Comparison of ENCODE assay signal across 1 cellular context in the genomic region with DNA sequence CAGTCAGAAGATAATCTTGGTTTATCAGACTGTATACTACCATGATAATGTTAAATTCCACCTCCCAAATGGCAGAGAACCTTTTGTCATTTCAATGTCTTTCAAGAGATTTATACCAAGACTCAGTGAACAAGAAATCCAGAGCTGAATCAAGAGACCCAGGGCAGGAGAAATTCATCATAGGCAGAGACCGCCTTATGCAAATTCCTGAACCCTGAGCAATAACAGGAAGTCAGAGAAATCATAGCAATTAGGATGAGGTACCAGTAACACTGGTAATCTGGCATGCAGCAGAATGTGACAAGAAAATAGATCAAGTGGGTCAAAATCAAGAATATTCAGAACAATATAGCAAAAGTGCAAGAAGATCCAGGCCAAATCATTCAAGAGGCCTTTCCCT.
TF ChIP-seq lines count a peak whose summit lies in the region.

No MANE protein-coding gene starts in this region.

TF ChIP-seq in GM23338, 12 proteins besides CTCF, POLR2A, EP300 and RAD21 (continued from another document):
- TF ChIP-seq, protein P1, sequence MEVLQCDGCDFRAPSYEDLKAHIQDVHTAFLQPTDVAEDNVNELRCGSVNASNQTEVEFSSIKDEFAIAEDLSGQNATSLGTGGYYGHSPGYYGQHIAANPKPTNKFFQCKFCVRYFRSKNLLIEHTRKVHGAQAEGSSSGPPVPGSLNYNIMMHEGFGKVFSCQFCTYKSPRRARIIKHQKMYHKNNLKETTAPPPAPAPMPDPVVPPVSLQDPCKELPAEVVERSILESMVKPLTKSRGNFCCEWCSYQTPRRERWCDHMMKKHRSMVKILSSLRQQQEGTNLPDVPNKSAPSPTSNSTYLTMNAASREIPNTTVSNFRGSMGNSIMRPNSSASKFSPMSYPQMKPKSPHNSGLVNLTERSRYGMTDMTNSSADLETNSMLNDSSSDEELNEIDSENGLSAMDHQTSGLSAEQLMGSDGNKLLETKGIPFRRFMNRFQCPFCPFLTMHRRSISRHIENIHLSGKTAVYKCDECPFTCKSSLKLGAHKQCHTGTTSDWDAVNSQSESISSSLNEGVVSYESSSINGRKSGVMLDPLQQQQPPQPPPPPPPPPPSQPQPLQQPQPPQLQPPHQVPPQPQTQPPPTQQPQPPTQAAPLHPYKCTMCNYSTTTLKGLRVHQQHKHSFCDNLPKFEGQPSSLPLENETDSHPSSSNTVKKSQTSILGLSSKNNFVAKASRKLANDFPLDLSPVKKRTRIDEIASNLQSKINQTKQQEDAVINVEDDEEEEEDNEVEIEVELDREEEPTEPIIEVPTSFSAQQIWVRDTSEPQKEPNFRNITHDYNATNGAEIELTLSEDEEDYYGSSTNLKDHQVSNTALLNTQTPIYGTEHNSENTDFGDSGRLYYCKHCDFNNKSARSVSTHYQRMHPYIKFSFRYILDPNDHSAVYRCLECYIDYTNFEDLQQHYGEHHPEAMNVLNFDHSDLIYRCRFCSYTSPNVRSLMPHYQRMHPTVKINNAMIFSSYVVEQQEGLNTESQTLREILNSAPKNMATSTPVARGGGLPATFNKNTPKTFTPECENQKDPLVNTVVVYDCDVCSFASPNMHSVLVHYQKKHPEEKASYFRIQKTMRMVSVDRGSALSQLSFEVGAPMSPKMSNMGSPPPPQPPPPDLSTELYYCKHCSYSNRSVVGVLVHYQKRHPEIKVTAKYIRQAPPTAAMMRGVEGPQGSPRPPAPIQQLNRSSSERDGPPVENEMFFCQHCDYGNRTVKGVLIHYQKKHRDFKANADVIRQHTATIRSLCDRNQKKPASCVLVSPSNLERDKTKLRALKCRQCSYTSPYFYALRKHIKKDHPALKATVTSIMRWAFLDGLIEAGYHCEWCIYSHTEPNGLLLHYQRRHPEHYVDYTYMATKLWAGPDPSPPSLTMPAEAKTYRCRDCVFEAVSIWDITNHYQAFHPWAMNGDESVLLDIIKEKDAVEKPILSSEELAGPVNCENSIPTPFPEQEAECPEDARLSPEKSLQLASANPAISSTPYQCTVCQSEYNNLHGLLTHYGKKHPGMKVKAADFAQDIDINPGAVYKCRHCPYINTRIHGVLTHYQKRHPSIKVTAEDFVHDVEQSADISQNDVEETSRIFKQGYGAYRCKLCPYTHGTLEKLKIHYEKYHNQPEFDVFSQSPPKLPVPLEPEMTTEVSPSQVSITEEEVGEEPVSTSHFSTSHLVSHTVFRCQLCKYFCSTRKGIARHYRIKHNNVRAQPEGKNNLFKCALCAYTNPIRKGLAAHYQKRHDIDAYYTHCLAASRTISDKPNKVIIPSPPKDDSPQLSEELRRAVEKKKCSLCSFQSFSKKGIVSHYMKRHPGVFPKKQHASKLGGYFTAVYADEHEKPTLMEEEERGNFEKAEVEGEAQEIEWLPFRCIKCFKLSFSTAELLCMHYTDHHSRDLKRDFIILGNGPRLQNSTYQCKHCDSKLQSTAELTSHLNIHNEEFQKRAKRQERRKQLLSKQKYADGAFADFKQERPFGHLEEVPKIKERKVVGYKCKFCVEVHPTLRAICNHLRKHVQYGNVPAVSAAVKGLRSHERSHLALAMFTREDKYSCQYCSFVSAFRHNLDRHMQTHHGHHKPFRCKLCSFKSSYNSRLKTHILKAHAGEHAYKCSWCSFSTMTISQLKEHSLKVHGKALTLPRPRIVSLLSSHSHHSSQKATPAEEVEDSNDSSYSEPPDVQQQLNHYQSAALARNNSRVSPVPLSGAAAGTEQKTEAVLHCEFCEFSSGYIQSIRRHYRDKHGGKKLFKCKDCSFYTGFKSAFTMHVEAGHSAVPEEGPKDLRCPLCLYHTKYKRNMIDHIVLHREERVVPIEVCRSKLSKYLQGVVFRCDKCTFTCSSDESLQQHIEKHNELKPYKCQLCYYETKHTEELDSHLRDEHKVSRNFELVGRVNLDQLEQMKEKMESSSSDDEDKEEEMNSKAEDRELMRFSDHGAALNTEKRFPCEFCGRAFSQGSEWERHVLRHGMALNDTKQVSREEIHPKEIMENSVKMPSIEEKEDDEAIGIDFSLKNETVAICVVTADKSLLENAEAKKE (CRISPR knock-in tag; IDR thresholded peaks at IDR 0.05) = no peak
- TF ChIP-seq NANOG (IDR thresholded peaks at IDR 0.05; ENCODE audit: borderline replicate concordance) (no peak), CREB1 (CRISPR knock-in tag; IDR thresholded peaks at IDR 0.05; ENCODE audit: low read depth) (no peak), EZH2 (IDR thresholded peaks at IDR 0.05; ENCODE audit: low read depth, unreplicated experiment) (no peak)
- TF ChIP-seq, protein P2, sequence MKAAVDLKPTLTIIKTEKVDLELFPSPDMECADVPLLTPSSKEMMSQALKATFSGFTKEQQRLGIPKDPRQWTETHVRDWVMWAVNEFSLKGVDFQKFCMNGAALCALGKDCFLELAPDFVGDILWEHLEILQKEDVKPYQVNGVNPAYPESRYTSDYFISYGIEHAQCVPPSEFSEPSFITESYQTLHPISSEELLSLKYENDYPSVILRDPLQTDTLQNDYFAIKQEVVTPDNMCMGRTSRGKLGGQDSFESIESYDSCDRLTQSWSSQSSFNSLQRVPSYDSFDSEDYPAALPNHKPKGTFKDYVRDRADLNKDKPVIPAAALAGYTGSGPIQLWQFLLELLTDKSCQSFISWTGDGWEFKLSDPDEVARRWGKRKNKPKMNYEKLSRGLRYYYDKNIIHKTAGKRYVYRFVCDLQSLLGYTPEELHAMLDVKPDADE (IDR thresholded peaks at IDR 0.05) = no peak
